In genomic region chr9:88976186-88976887, GRCh38 we compare ENCODE assay signal across 17 cellular contexts. TPM values are rescaled to one million over a fixed set of nuclear protein-coding genes. Genes with fewer than 3 reads are reported as not detected.
A peak's percentile ranks its signal among the peaks of the same experiment; 100 is the strongest.
DNase-seq lines count a peak whose midpoint lies in the region; ATAC-seq and TF ChIP-seq lines count a peak whose summit lies in the region.
"Had no signal": no experiment of that assay in that cellular context is flagged by ENCODE, and none has a peak within 500 bp of the region (broad histone marks: within the 10 kb centered on the region; RNA-seq: fewer than 3 reads in every experiment).

No MANE protein-coding gene starts in this region.

- H3K9ac ChIP-seq in Loucy (ENCODE audit: low read depth, low read length, poor library complexity, severe bottlenecking) = no peak overlapping the region

- no peak overlapping the region for H3K4me3 Mint-ChIP-seq in activated CD8-positive, alpha-beta T cell treated with anti-CD3 and anti-CD28 coated beads for 36 hours
- H3K4me3 Mint-ChIP-seq in activated CD8-positive, alpha-beta T cell treated with anti-CD3 and anti-CD28 coated beads, Interleukin-2, amount 10 ng/mL, durations not matched to agents 7 days and 5 days = no peak overlapping the region
- no peak overlapping the region for H3K4me3 Mint-ChIP-seq in activated T-helper 1 cell treated with anti-CD3 and anti-CD28 coated beads, Interleukin-12 subunit alpha, Interleukin-12 subunit beta, Interleukin-2, Interleukin-4 antibody, amounts not matched to agents 30 ng/mL and 10 ng/mL and 1 ng/mL, durations not matched to agents 14 hours and 24 hours and 36 hours

- no peak overlapping the region for H3K4me2 ChIP-seq in Loucy (ENCODE audit: low read depth, low read length, poor library complexity, severe bottlenecking)

- no peaks in the 10 kb centered on the region for H3K36me3 Mint-ChIP-seq in activated CD8-positive, alpha-beta T cell treated with anti-CD3 and anti-CD28 coated beads for 36 hours (ENCODE audit: low read depth)
- H3K36me3 Mint-ChIP-seq in activated CD8-positive, alpha-beta T cell treated with anti-CD3 and anti-CD28 coated beads, Interleukin-2, amount 10 ng/mL, durations not matched to agents 7 days and 5 days (ENCODE audit: low read depth) = no peaks in the 10 kb centered on the region
- H3K36me3 Mint-ChIP-seq in activated T-helper 1 cell treated with anti-CD3 and anti-CD28 coated beads, Interleukin-12 subunit alpha, Interleukin-12 subunit beta, Interleukin-2, Interleukin-4 antibody, amounts not matched to agents 30 ng/mL and 10 ng/mL and 1 ng/mL, durations not matched to agents 14 hours and 24 hours and 36 hours (ENCODE audit: low read depth) = no peaks in the 10 kb centered on the region

- H3K27ac Mint-ChIP-seq in activated CD8-positive, alpha-beta T cell treated with anti-CD3 and anti-CD28 coated beads for 36 hours = no peak overlapping the region
- H3K27ac Mint-ChIP-seq in activated CD8-positive, alpha-beta T cell treated with anti-CD3 and anti-CD28 coated beads, Interleukin-2, amount 10 ng/mL, durations not matched to agents 7 days and 5 days = no peak overlapping the region
- peak overlapping the region; percentile 41 for H3K27ac Mint-ChIP-seq in activated T-helper 1 cell treated with anti-CD3 and anti-CD28 coated beads, Interleukin-12 subunit alpha, Interleukin-12 subunit beta, Interleukin-2, Interleukin-4 antibody, amounts not matched to agents 30 ng/mL and 10 ng/mL and 1 ng/mL, durations not matched to agents 14 hours and 24 hours and 36 hours

- peak; percentile 24 for ATAC-seq in activated CD8-positive, alpha-beta T cell treated with anti-CD3 and anti-CD28 coated beads for 36 hours
- ATAC-seq in activated CD8-positive, alpha-beta T cell treated with anti-CD3 and anti-CD28 coated beads, Interleukin-2, amount 10 ng/mL, durations not matched to agents 7 days and 5 days = no peak
- ATAC-seq in GM21515 (IDR thresholded peaks at IDR 0.05; ENCODE audit: unreplicated experiment) = no peak
- ATAC-seq: GM12878 had no signal

- no peaks in the 10 kb centered on the region for H3K9me2 ChIP-seq in Loucy (replicated peaks; ENCODE audit: low read depth, low read length)

- H3K79me2 ChIP-seq in Loucy (ENCODE audit: insufficient read depth, low read length) = no peaks in the 10 kb centered on the region

- no peaks in the 10 kb centered on the region for H3K9me3 ChIP-seq in Loucy (ENCODE audit: insufficient read depth, low read depth, low read length)

- TF ChIP-seq CTCF in activated CD8-positive, alpha-beta T cell treated with anti-CD3 and anti-CD28 coated beads for 36 hours (IDR thresholded peaks at IDR 0.05) = no peak
- no peak for TF ChIP-seq CTCF in Loucy (conservative IDR thresholded peaks at IDR 0.05; ENCODE audit: low read length)

- intact Hi-C loops in activated CD8-positive, alpha-beta T cell treated with anti-CD3 and anti-CD28 coated beads for 36 hours (cut with micrococcal nuclease) = no loop called here
- intact Hi-C loops in activated T-helper 1 cell treated with anti-CD3 and anti-CD28 coated beads, Interleukin-12 subunit alpha, Interleukin-12 subunit beta, Interleukin-2, Interleukin-4 antibody, amounts not matched to agents 30 ng/mL and 10 ng/mL and 1 ng/mL, durations not matched to agents 14 hours and 24 hours and 36 hours (cut with micrococcal nuclease) = loop anchor here (1.0 to 2.0 kb wide), 2 partner anchors 13 to 672 kb away; no protein-coding TSS in a partner anchor

- peaks cover 3% of the 10 kb centered on the region for H3K4me1 Mint-ChIP-seq in activated CD8-positive, alpha-beta T cell treated with anti-CD3 and anti-CD28 coated beads for 36 hours (ENCODE audit: low read depth)
- no peaks in the 10 kb centered on the region for H3K4me1 Mint-ChIP-seq in activated CD8-positive, alpha-beta T cell treated with anti-CD3 and anti-CD28 coated beads, Interleukin-2, amount 10 ng/mL, durations not matched to agents 7 days and 5 days (ENCODE audit: low read depth)
- peaks cover 5% of the 10 kb centered on the region for H3K4me1 Mint-ChIP-seq in activated T-helper 1 cell treated with anti-CD3 and anti-CD28 coated beads, Interleukin-12 subunit alpha, Interleukin-12 subunit beta, Interleukin-2, Interleukin-4 antibody, amounts not matched to agents 30 ng/mL and 10 ng/mL and 1 ng/mL, durations not matched to agents 14 hours and 24 hours and 36 hours (ENCODE audit: low read depth)

- no peaks in the 10 kb centered on the region for H3K4me1 ChIP-seq in Loucy (ENCODE audit: insufficient read depth, low read length, poor library complexity, severe bottlenecking)

- H2AFZ ChIP-seq in Loucy (ENCODE audit: low read length) = 0 out of 2 replicates have a peak overlapping the region, but pooled peaks have one; percentile 12

- CTCF ChIA-PET in activated CD8-positive, alpha-beta T cell treated with anti-CD3 and anti-CD28 coated beads for 36 hours (lab: Charles Lee) = no interaction called here
- CTCF ChIA-PET in activated CD8-positive, alpha-beta T cell treated with anti-CD3 and anti-CD28 coated beads, Interleukin-2, amount 10 ng/mL, durations not matched to agents 7 days and 5 days (lab: Charles Lee) = no interaction called here

- peaks cover 8% of the 10 kb centered on the region for H3K27me3 Mint-ChIP-seq in activated CD8-positive, alpha-beta T cell treated with anti-CD3 and anti-CD28 coated beads for 36 hours
- peaks cover 2% of the 10 kb centered on the region for H3K27me3 Mint-ChIP-seq in activated CD8-positive, alpha-beta T cell treated with anti-CD3 and anti-CD28 coated beads, Interleukin-2, amount 10 ng/mL, durations not matched to agents 7 days and 5 days (ENCODE audit: low read depth)
- H3K27me3 Mint-ChIP-seq in activated T-helper 1 cell treated with anti-CD3 and anti-CD28 coated beads, Interleukin-12 subunit alpha, Interleukin-12 subunit beta, Interleukin-2, Interleukin-4 antibody, amounts not matched to agents 30 ng/mL and 10 ng/mL and 1 ng/mL, durations not matched to agents 14 hours and 24 hours and 36 hours (ENCODE audit: insufficient read depth) = peaks cover 4% of the 10 kb centered on the region

- H4K20me1 ChIP-seq in Loucy (ENCODE audit: insufficient read depth, low read length, poor library complexity, severe bottlenecking) = no peaks in the 10 kb centered on the region

- no peaks in the 10 kb centered on the region for H3K27me3 ChIP-seq in Loucy (ENCODE audit: insufficient read depth, low read length, poor library complexity, severe bottlenecking)

- H3F3A ChIP-seq in Loucy (ENCODE audit: low read depth) = no peaks in the 10 kb centered on the region; the same call in 1 of the 2 replicates

- DNase-seq in activated CD8-positive, alpha-beta T cell treated with anti-CD3 and anti-CD28 coated beads for 36 hours = no peak
- DNase-seq in activated CD8-positive, alpha-beta T cell treated with anti-CD3 and anti-CD28 coated beads, Interleukin-2, amount 10 ng/mL, durations not matched to agents 7 days and 5 days = no peak
- DNase-seq in activated T-helper 1 cell treated with anti-CD3 and anti-CD28 coated beads, Interleukin-12 subunit alpha, Interleukin-12 subunit beta, Interleukin-2, Interleukin-4 antibody, amounts not matched to agents 30 ng/mL and 10 ng/mL and 1 ng/mL, durations not matched to agents 14 hours and 24 hours and 36 hours (ENCODE audit: low spot score) = no peak
- peak; percentile 30 for DNase-seq in mesenteric fat pad (ENCODE audit: low spot score)
- no peak for DNase-seq in ureter (ENCODE audit: low spot score)
- DNase-seq in occipital lobe (lab: John Stamatoyannopoulos, UW) = no peak
- DNase-seq: AML-193, DMS53, H7, NCI-H1436, NCI-H2081 treated with DMSO at 0.1 percent for 48 hours, NCI-H226, NCI-H526 treated with DMSO at 0.1 percent for 48 hours, OCI-M1 had no signal

- no peaks in the 10 kb centered on the region for H3K36me3 ChIP-seq in Loucy (ENCODE audit: insufficient read depth, low read length)

- POLR2A ChIA-PET in activated CD8-positive, alpha-beta T cell treated with anti-CD3 and anti-CD28 coated beads for 36 hours (lab: Charles Lee) = no interaction called here
- POLR2A ChIA-PET in activated CD8-positive, alpha-beta T cell treated with anti-CD3 and anti-CD28 coated beads, Interleukin-2, amount 10 ng/mL, durations not matched to agents 7 days and 5 days (lab: Charles Lee) = no interaction called here

- H3K9me3 Mint-ChIP-seq in activated CD8-positive, alpha-beta T cell treated with anti-CD3 and anti-CD28 coated beads for 36 hours = no peaks in the 10 kb centered on the region
- no peaks in the 10 kb centered on the region for H3K9me3 Mint-ChIP-seq in activated CD8-positive, alpha-beta T cell treated with anti-CD3 and anti-CD28 coated beads, Interleukin-2, amount 10 ng/mL, durations not matched to agents 7 days and 5 days (ENCODE audit: insufficient read depth)
- no peaks in the 10 kb centered on the region for H3K9me3 Mint-ChIP-seq in activated T-helper 1 cell treated with anti-CD3 and anti-CD28 coated beads, Interleukin-12 subunit alpha, Interleukin-12 subunit beta, Interleukin-2, Interleukin-4 antibody, amounts not matched to agents 30 ng/mL and 10 ng/mL and 1 ng/mL, durations not matched to agents 14 hours and 24 hours and 36 hours

- no peak overlapping the region for H3K4me3 ChIP-seq in Loucy (ENCODE audit: low read length, poor library complexity, severe bottlenecking)
- H3K4me3 ChIP-seq: GM12878 had no signal

RNA-seq across cellular contexts. Expression of gene S1PR3, which starts 14.9 kb away (rescaled TPM):
- total RNA-seq in activated CD8-positive, alpha-beta T cell treated with anti-CD3 and anti-CD28 coated beads for 36 hours = under 1 TPM; 0.36 to 0.58 TPM
- not detected for total RNA-seq in activated CD8-positive, alpha-beta T cell treated with anti-CD3 and anti-CD28 coated beads, Interleukin-2, amount 10 ng/mL, durations not matched to agents 7 days and 5 days
- total RNA-seq in activated T-helper 1 cell treated with anti-CD3 and anti-CD28 coated beads, Interleukin-12 subunit alpha, Interleukin-12 subunit beta, Interleukin-2, Interleukin-4 antibody, amounts not matched to agents 30 ng/mL and 10 ng/mL and 1 ng/mL, durations not matched to agents 14 hours and 24 hours and 36 hours = 3.0 and 3.3 TPM in 2 replicates
- 13.9 TPM for total RNA-seq in mesenteric fat pad
- 48.6 TPM for total RNA-seq in ureter
- total RNA-seq in occipital lobe = 7.6 TPM
